ENCODE assay signal across 18 cellular contexts in the genomic region with DNA sequence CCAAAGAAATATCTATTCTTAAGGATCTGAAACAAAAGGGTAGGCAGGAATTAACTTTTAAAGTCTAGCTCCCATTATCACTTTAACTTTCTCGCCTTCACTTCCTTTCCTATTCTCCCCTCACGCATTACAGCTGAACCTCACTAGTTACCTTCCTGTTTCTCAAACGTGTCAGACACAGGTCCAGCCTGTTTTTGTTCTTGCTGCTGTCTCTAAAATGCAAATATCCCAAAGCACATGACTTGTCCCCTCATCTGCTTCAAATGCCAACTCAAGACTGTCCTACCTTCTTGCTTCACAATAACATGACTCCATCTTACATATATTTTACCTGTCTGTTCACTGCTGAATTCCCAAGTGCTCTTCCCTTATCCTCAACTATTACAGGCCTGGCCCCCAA. TPM values are rescaled to one million over a fixed set of nuclear protein-coding genes. Genes with fewer than 3 reads are reported as not detected.
DNase-seq lines count a peak whose midpoint lies in the region; ATAC-seq and TF ChIP-seq lines count a peak whose summit lies in the region.
"Had no signal": no experiment of that assay in that cellular context is flagged by ENCODE, and none has a peak within 500 bp of the region (broad histone marks: within the 10 kb centered on the region; RNA-seq: fewer than 3 reads in every experiment).

No MANE protein-coding gene starts in this region.

- intact Hi-C loops in activated CD4-positive, alpha-beta T cell treated with anti-CD3 and anti-CD28 coated beads, Interleukin-2, amount 10 ng/mL, durations not matched to agents 24 days and 14 days (cut with micrococcal nuclease), result no loop called here
- intact Hi-C loops in natural killer cell (cut with micrococcal nuclease), result no loop called here

- ATAC-seq in HG02588 (IDR thresholded peaks at IDR 0.05; ENCODE audit: unreplicated experiment) (peak; percentile 44), natural killer cell (peak in 1 of 3 donors; percentile 52)
- no peak for ATAC-seq in activated T-helper 17 cell treated with anti-CD3 and anti-CD28 coated beads, Interleukin-2, amount 50 U/mL, for 72 hours (replicated peaks)
- ATAC-seq: heart right ventricle, Panc1 had no signal

- H3K9me3 Mint-ChIP-seq in activated CD4-positive, alpha-beta T cell treated with anti-CD3 and anti-CD28 coated beads, Interleukin-2, amount 10 ng/mL, durations not matched to agents 24 days and 14 days, result no peaks in the 10 kb centered on the region
- no peaks in the 10 kb centered on the region for H3K9me3 Mint-ChIP-seq in activated T-helper 17 cell treated with anti-CD3 and anti-CD28 coated beads, Interleukin-2, amount 50 U/mL, for 72 hours
- H3K9me3 Mint-ChIP-seq in natural killer cell, result no peaks in the 10 kb centered on the region
- H3K9me3 Mint-ChIP-seq: type B pancreatic cell had no signal

- peaks cover 50% of the 10 kb centered on the region for H3K36me3 Mint-ChIP-seq in activated CD4-positive, alpha-beta T cell treated with anti-CD3 and anti-CD28 coated beads, Interleukin-2, amount 10 ng/mL, durations not matched to agents 24 days and 14 days (ENCODE audit: low read depth)
- peaks cover 94% of the 10 kb centered on the region for H3K36me3 Mint-ChIP-seq in activated T-helper 17 cell treated with anti-CD3 and anti-CD28 coated beads, Interleukin-2, amount 50 U/mL, for 72 hours (ENCODE audit: low read depth)
- peaks cover 24% of the 10 kb centered on the region for H3K36me3 Mint-ChIP-seq in natural killer cell

- DNase-seq in activated CD4-positive, alpha-beta T cell treated with anti-CD3 and anti-CD28 coated beads, Interleukin-2, amount 10 ng/mL, durations not matched to agents 24 days and 14 days, result no peak
- no peak for DNase-seq in activated CD4-positive, alpha-beta T cell treated with anti-CD3 and anti-CD28 coated beads, Interleukin-2, amount 50 U/mL, for 4 hours
- DNase-seq in natural killer cell, result no peak
- DNase-seq in GM19240 (ENCODE audit: insufficient read length, low spot score), result no peak
- no peak for DNase-seq in NCI-H146 (lab: John Stamatoyannopoulos, UW)
- no peak for DNase-seq in NCI-H146 treated with DMSO at 0.1 percent for 48 hours (lab: John Stamatoyannopoulos, UW; ENCODE audit: unreplicated experiment)
- DNase-seq: activated T-cell treated with anti-CD3 and anti-CD28 coated beads, Interleukin-2, amount 50 U/mL, for 1 hour; anterior cingulate cortex; GOT3; heart right ventricle; Karpas-422; NCI-H1436 treated with DMSO at 0.1 percent for 48 hours; NCI-H510A; stimulated activated CD8-positive, alpha-beta memory T cell treated with anti-CD3 and anti-CD28 coated beads, Interleukin-4, amount 100 ng/mL, for 48 hours had no signal

- H3K27ac Mint-ChIP-seq in activated CD4-positive, alpha-beta T cell treated with anti-CD3 and anti-CD28 coated beads, Interleukin-2, amount 10 ng/mL, durations not matched to agents 24 days and 14 days, result peak overlapping the region; percentile 36
- peak overlapping the region; percentile 34 for H3K27ac Mint-ChIP-seq in activated T-helper 17 cell treated with anti-CD3 and anti-CD28 coated beads, Interleukin-2, amount 50 U/mL, for 72 hours
- H3K27ac Mint-ChIP-seq in natural killer cell, result peak overlapping the region; percentile 24 to 80
- H3K27ac Mint-ChIP-seq: type B pancreatic cell had no signal

- no peaks in the 10 kb centered on the region for H3K27me3 Mint-ChIP-seq in activated CD4-positive, alpha-beta T cell treated with anti-CD3 and anti-CD28 coated beads, Interleukin-2, amount 10 ng/mL, durations not matched to agents 24 days and 14 days
- H3K27me3 Mint-ChIP-seq in activated T-helper 17 cell treated with anti-CD3 and anti-CD28 coated beads, Interleukin-2, amount 50 U/mL, for 72 hours, result no peaks in the 10 kb centered on the region
- no peaks in the 10 kb centered on the region for H3K27me3 Mint-ChIP-seq in natural killer cell (ENCODE audit: low read depth in 2 of 2)
- H3K27me3 Mint-ChIP-seq: type B pancreatic cell had no signal

- H3K4me3 Mint-ChIP-seq in activated CD4-positive, alpha-beta T cell treated with anti-CD3 and anti-CD28 coated beads, Interleukin-2, amount 10 ng/mL, durations not matched to agents 24 days and 14 days, result no peak overlapping the region
- H3K4me3 Mint-ChIP-seq in activated T-helper 17 cell treated with anti-CD3 and anti-CD28 coated beads, Interleukin-2, amount 50 U/mL, for 72 hours, result no peak overlapping the region
- no peak overlapping the region for H3K4me3 Mint-ChIP-seq in natural killer cell
- H3K4me3 Mint-ChIP-seq: type B pancreatic cell had no signal

- no peak for TF ChIP-seq CTCF in natural killer cell (IDR thresholded peaks at IDR 0.05)

- H3K4me1 Mint-ChIP-seq in activated CD4-positive, alpha-beta T cell treated with anti-CD3 and anti-CD28 coated beads, Interleukin-2, amount 10 ng/mL, durations not matched to agents 24 days and 14 days, result no peaks in the 10 kb centered on the region
- H3K4me1 Mint-ChIP-seq in activated T-helper 17 cell treated with anti-CD3 and anti-CD28 coated beads, Interleukin-2, amount 50 U/mL, for 72 hours, result no peaks in the 10 kb centered on the region
- peaks cover 6 to 8% of the 10 kb centered on the region in 2 donors for H3K4me1 Mint-ChIP-seq in natural killer cell

RNA-seq across cellular contexts. Expression of a gene that starts 17.6 kb away (rescaled TPM):
- total RNA-seq in activated CD4-positive, alpha-beta T cell treated with anti-CD3 and anti-CD28 coated beads, Interleukin-2, amount 10 ng/mL, durations not matched to agents 24 days and 14 days, result 45.5 and 47.7 TPM in 2 replicates
- 10 to 100 TPM; 45.4 to 56.2 TPM for total RNA-seq in activated T-helper 17 cell treated with anti-CD3 and anti-CD28 coated beads, Interleukin-2, amount 50 U/mL, for 72 hours
- total RNA-seq in natural killer cell, result 10 to 100 TPM; 29.1 to 36.1 (median 30.2) TPM

RNA-seq across cellular contexts. Expression of a gene that starts 17.9 kb away (rescaled TPM):
- total RNA-seq in activated CD4-positive, alpha-beta T cell treated with anti-CD3 and anti-CD28 coated beads, Interleukin-2, amount 10 ng/mL, durations not matched to agents 24 days and 14 days, result 35.2 and 38.4 TPM in 2 replicates
- total RNA-seq in activated T-helper 17 cell treated with anti-CD3 and anti-CD28 coated beads, Interleukin-2, amount 50 U/mL, for 72 hours, result 10 to 100 TPM; 35.2 to 46.9 TPM
- 10 to 100 TPM; 62.6 to 77.6 (median 68.2) TPM for total RNA-seq in natural killer cell

RNA-seq across cellular contexts. Expression of a gene that starts 55.2 kb away (rescaled TPM):
- 42.8 and 48.6 TPM in 2 replicates for total RNA-seq in activated CD4-positive, alpha-beta T cell treated with anti-CD3 and anti-CD28 coated beads, Interleukin-2, amount 10 ng/mL, durations not matched to agents 24 days and 14 days
- 10 to 100 TPM; 56.6 to 71.9 TPM for total RNA-seq in activated T-helper 17 cell treated with anti-CD3 and anti-CD28 coated beads, Interleukin-2, amount 50 U/mL, for 72 hours
- 10 to 100 TPM; 41.7 to 71.2 (median 53.7) TPM for total RNA-seq in natural killer cell
